ENCODE assay signal across 16 cellular contexts in genomic region chr15:58777107-58777506, GRCh38. TPM values are rescaled to one million over a fixed set of nuclear protein-coding genes. Genes with fewer than 3 reads are reported as not detected.
DNase-seq lines count a peak whose midpoint lies in the region; ATAC-seq and TF ChIP-seq lines count a peak whose summit lies in the region.
"Had no signal": no experiment of that assay in that cellular context is flagged by ENCODE, and none has a peak within 500 bp of the region (broad histone marks: within the 10 kb centered on the region; RNA-seq: fewer than 3 reads in every experiment).

No MANE protein-coding gene starts in this region.

- intact Hi-C loops in left colon (cut with DNase I, micrococcal nuclease) = no loop called here

- peaks cover 9 to 23% (median 14%) of the 10 kb centered on the region in 4 donors for H3K4me1 Mint-ChIP-seq in CD4-positive, CD25-positive, alpha-beta regulatory T cell
- peaks cover 8% of the 10 kb centered on the region for H3K4me1 Mint-ChIP-seq in WTC11

- TF ChIP-seq POLR2A in suprapubic skin (IDR thresholded peaks at IDR 0.05) = no peak

- H2AFZ ChIP-seq in Loucy (ENCODE audit: low read length) = no peak overlapping the region

- H3K27me3 Mint-ChIP-seq in CD4-positive, CD25-positive, alpha-beta regulatory T cell = peaks cover 2% of the 10 kb centered on the region
- H3K27me3 Mint-ChIP-seq in WTC11 (ENCODE audit: low read depth) = no peaks in the 10 kb centered on the region
- H3K27me3 Mint-ChIP-seq: activated naive CD4-positive, alpha-beta T cell treated with anti-CD3 and anti-CD28 coated beads, Interleukin-2, amount 10 ng/mL, durations not matched to agents 7 days and 5 days had no signal

- H3K4me2 ChIP-seq in Loucy (ENCODE audit: low read depth, low read length, poor library complexity, severe bottlenecking) = peak overlapping the region; percentile 91

- no peak for DNase-seq in CD4-positive, CD25-positive, alpha-beta regulatory T cell
- DNase-seq in WTC11 (ENCODE audit: low spot score) = no peak
- DNase-seq in DMS114 treated with DMSO at 0.1 percent for 48 hours (lab: John Stamatoyannopoulos, UW; ENCODE audit: unreplicated experiment) = no peak
- no peak for DNase-seq in suprapubic skin (ENCODE audit: low spot score in 2 of 2)
- DNase-seq in left colon = no peak
- DNase-seq: activated naive CD4-positive, alpha-beta T cell treated with anti-CD3 and anti-CD28 coated beads, Interleukin-2, amount 10 ng/mL, durations not matched to agents 7 days and 5 days; Caco-2; endodermal cell; midbrain; NCI-H1048; NCI-H226; occipital lobe had no signal

- TF ChIP-seq EP300 in suprapubic skin (IDR thresholded peaks at IDR 0.05) = no peak

- POLR2A ChIA-PET in WTC11 (lab: Charles Lee) = no interaction called here

- no peaks in the 10 kb centered on the region for H3K9me3 Mint-ChIP-seq in CD4-positive, CD25-positive, alpha-beta regulatory T cell
- H3K9me3 Mint-ChIP-seq in WTC11 = no peaks in the 10 kb centered on the region
- H3K9me3 Mint-ChIP-seq: activated naive CD4-positive, alpha-beta T cell treated with anti-CD3 and anti-CD28 coated beads, Interleukin-2, amount 10 ng/mL, durations not matched to agents 7 days and 5 days; endodermal cell had no signal

- H3K27ac ChIP-seq in CD4-positive, CD25-positive, alpha-beta regulatory T cell (ENCODE audit: insufficient read depth, low read length, poor library complexity, severe bottlenecking) = no peak overlapping the region
- no peak overlapping the region for H3K27ac ChIP-seq in suprapubic skin
- H3K27ac ChIP-seq: skin epidermis had no signal

- H3K27ac Mint-ChIP-seq in CD4-positive, CD25-positive, alpha-beta regulatory T cell = peak overlapping the region in 1 of 3 donors; percentile 26
- no peak overlapping the region; the same call in 1 of the 2 replicates for H3K27ac Mint-ChIP-seq in WTC11
- H3K27ac Mint-ChIP-seq: activated naive CD4-positive, alpha-beta T cell treated with anti-CD3 and anti-CD28 coated beads, Interleukin-2, amount 10 ng/mL, durations not matched to agents 7 days and 5 days; endodermal cell had no signal

- peak overlapping the region; percentile 28 for H3K9ac ChIP-seq in Loucy (ENCODE audit: low read depth, low read length, poor library complexity, severe bottlenecking)

- CTCF ChIA-PET in WTC11 (lab: Charles Lee) = no interaction called here

- H3K4me1 ChIP-seq in CD4-positive, CD25-positive, alpha-beta regulatory T cell (ENCODE audit: control insufficient read depth, insufficient read depth, low read length, poor library complexity, severe bottlenecking) = peaks cover 45% of the 10 kb centered on the region
- peaks cover 59% of the 10 kb centered on the region for H3K4me1 ChIP-seq in Loucy (ENCODE audit: insufficient read depth, low read length, poor library complexity, severe bottlenecking)
- peaks cover 29% of the 10 kb centered on the region for H3K4me1 ChIP-seq in suprapubic skin

- ATAC-seq in CD4-positive, CD25-positive, alpha-beta regulatory T cell (ENCODE audit: low read depth in 2 of 2) = no peak
- ATAC-seq in GM18861 (IDR thresholded peaks at IDR 0.05; ENCODE audit: unreplicated experiment) = peak; percentile 39
- peak; percentile 76 for ATAC-seq in GM21737 (IDR thresholded peaks at IDR 0.05; ENCODE audit: unreplicated experiment)
- no peak for ATAC-seq in WTC11
- ATAC-seq in left colon = no peak

- H3K4me3 ChIP-seq in CD4-positive, CD25-positive, alpha-beta regulatory T cell (ENCODE audit: low read depth, low read length) = peak overlapping the region; percentile 34
- H3K4me3 ChIP-seq in Loucy (ENCODE audit: low read length, poor library complexity, severe bottlenecking) = peak overlapping the region; percentile 82
- no peak overlapping the region for H3K4me3 ChIP-seq in suprapubic skin
- H3K4me3 ChIP-seq: skin epidermis had no signal

- peak overlapping the region; percentile 2 to 77 (median 16) for H3K4me3 Mint-ChIP-seq in CD4-positive, CD25-positive, alpha-beta regulatory T cell
- no peak overlapping the region for H3K4me3 Mint-ChIP-seq in WTC11
- H3K4me3 Mint-ChIP-seq: activated naive CD4-positive, alpha-beta T cell treated with anti-CD3 and anti-CD28 coated beads, Interleukin-2, amount 10 ng/mL, durations not matched to agents 7 days and 5 days; endodermal cell had no signal

- peaks cover 12% of the 10 kb centered on the region for H3K36me3 ChIP-seq in CD4-positive, CD25-positive, alpha-beta regulatory T cell (ENCODE audit: control insufficient read depth, insufficient read depth, low read length)
- H3K36me3 ChIP-seq in Loucy (ENCODE audit: insufficient read depth, low read length) (no peaks in the 10 kb centered on the region), suprapubic skin (no peaks in the 10 kb centered on the region)

- TF ChIP-seq CTCF in Loucy (conservative IDR thresholded peaks at IDR 0.05; ENCODE audit: low read length) = no peak
- no peak for TF ChIP-seq CTCF in WTC11 (IDR thresholded peaks at IDR 0.05)
- TF ChIP-seq CTCF in suprapubic skin (IDR thresholded peaks at IDR 0.05) = no peak

- WGBS in suprapubic skin = 83% methylated on average over 4 of the region's 4 CpGs

- H4K20me1 ChIP-seq in Loucy (ENCODE audit: insufficient read depth, low read length, poor library complexity, severe bottlenecking) = peaks cover 10% of the 10 kb centered on the region

- peaks cover 73% of the 10 kb centered on the region for H3K79me2 ChIP-seq in Loucy (ENCODE audit: insufficient read depth, low read length)

- H3K36me3 Mint-ChIP-seq in CD4-positive, CD25-positive, alpha-beta regulatory T cell = peaks cover 10% of the 10 kb centered on the region
- no peaks in the 10 kb centered on the region for H3K36me3 Mint-ChIP-seq in WTC11

- H3F3A ChIP-seq in Loucy (ENCODE audit: low read depth) = no peaks in the 10 kb centered on the region

- no peaks in the 10 kb centered on the region for H3K9me2 ChIP-seq in Loucy (replicated peaks; ENCODE audit: low read depth, low read length)

- no peaks in the 10 kb centered on the region for H3K27me3 ChIP-seq in CD4-positive, CD25-positive, alpha-beta regulatory T cell (ENCODE audit: control insufficient read depth, insufficient read depth, low read length)
- no peaks in the 10 kb centered on the region for H3K27me3 ChIP-seq in Loucy (ENCODE audit: insufficient read depth, low read length, poor library complexity, severe bottlenecking)
- H3K27me3 ChIP-seq in suprapubic skin = no peaks in the 10 kb centered on the region

- no peaks in the 10 kb centered on the region for H3K9me3 ChIP-seq in CD4-positive, CD25-positive, alpha-beta regulatory T cell (ENCODE audit: control insufficient read depth in 2 of 2, low read length in 2 of 2)
- H3K9me3 ChIP-seq in Loucy (ENCODE audit: insufficient read depth, low read depth, low read length) (no peaks in the 10 kb centered on the region), suprapubic skin (no peaks in the 10 kb centered on the region)
- H3K9me3 ChIP-seq: Caco-2 had no signal

TF ChIP-seq in WTC11, 78 proteins besides CTCF, POLR2A, EP300 and RAD21 (continues in another document):
- TF ChIP-seq PREB (CRISPR knock-in tag; IDR thresholded peaks at IDR 0.05; ENCODE audit: borderline replicate concordance) (no peak), ZNF425 (CRISPR knock-in tag; conservative IDR thresholded peaks at IDR 0.05) (no peak)
- TF ChIP-seq, protein P1, sequence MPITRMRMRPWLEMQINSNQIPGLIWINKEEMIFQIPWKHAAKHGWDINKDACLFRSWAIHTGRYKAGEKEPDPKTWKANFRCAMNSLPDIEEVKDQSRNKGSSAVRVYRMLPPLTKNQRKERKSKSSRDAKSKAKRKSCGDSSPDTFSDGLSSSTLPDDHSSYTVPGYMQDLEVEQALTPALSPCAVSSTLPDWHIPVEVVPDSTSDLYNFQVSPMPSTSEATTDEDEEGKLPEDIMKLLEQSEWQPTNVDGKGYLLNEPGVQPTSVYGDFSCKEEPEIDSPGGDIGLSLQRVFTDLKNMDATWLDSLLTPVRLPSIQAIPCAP (CRISPR knock-in tag; IDR thresholded peaks at IDR 0.05) = no peak

RNA-seq across cellular contexts. Expression of gene MINDY2, which starts 6.0 kb away (rescaled TPM):
- 15.5 TPM for total RNA-seq in CD4-positive, CD25-positive, alpha-beta regulatory T cell
- polyA plus RNA-seq in CD4-positive, CD25-positive, alpha-beta regulatory T cell = 10 to 100 TPM in 3 of 4 donors, 1 to 10 TPM in 1; 7.9 to 15.9 (median 12.2) TPM
- total RNA-seq in WTC11 (2021) (27.0 to 29.9 TPM (median 29.6 TPM) in 3 replicates), suprapubic skin (10 to 100 TPM; 11.4 to 31.1 (median 20.5) TPM), left colon (10 to 100 TPM in 1 of 2 donors, 1 to 10 TPM in 1; 9.0 to 14.1 TPM)

RNA-seq across cellular contexts. Expression of gene ADAM10, which starts 27.6 kb away (rescaled TPM):
- total RNA-seq in CD4-positive, CD25-positive, alpha-beta regulatory T cell = 156 TPM
- polyA plus RNA-seq in CD4-positive, CD25-positive, alpha-beta regulatory T cell = 100 to 1,000 TPM; 149 to 183 (median 153) TPM
- total RNA-seq in WTC11 (2021) (128 to 133 TPM (median 130 TPM) in 3 replicates), suprapubic skin (10 to 100 TPM; 45.1 to 57.0 (median 52.5) TPM), left colon (100 to 1,000 TPM; 138 to 183 TPM)

Comparison
In these comparisons a context has a peak if more than half of its experiments do, and no peak if none do; other contexts are left out.
1. ATAC-seq: peak in GM18861 (single experiment) and GM21737 (single experiment); none in CD4-positive, CD25-positive, alpha-beta regulatory T cell (0 of 2), WTC11 (single experiment) and left colon (single experiment).